11 cellular contexts compared by ENCODE assay signal in the genomic region with DNA sequence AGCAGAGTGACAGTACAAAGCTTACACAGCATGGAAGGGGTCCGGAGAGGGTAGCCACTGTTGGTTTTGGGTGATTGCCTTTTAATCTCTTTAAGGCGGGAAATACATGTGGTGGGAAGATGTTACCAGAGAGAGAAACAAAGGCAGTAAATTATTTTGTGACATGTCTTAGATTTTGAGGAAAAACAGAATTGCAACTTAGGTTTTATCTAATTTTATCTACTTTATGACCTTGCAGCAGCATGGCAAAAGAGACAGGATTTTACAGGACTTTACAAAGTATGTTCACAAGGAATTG. TPM values are rescaled to one million over a fixed set of nuclear protein-coding genes. Genes with fewer than 3 reads are reported as not detected.
DNase-seq lines count a peak whose midpoint lies in the region; ATAC-seq and TF ChIP-seq lines count a peak whose summit lies in the region.
"Had no signal": no experiment of that assay in that cellular context is flagged by ENCODE, and none has a peak within 500 bp of the region (broad histone marks: within the 10 kb centered on the region; RNA-seq: fewer than 3 reads in every experiment).

No MANE protein-coding gene starts in this region.

- DNase-seq in activated CD4-positive, alpha-beta T cell treated with anti-CD3 and anti-CD28 coated beads, Interleukin-2, amount 10 ng/mL, durations not matched to agents 24 days and 14 days = no peak
- no peak for DNase-seq in activated CD4-positive, alpha-beta T cell treated with anti-CD3 and anti-CD28 coated beads, Interleukin-2, amount 50 U/mL, for 1 hour
- DNase-seq in ascending aorta (ENCODE audit: low spot score in 2 of 2) = no peak
- DNase-seq in medulla oblongata (ENCODE audit: extremely low spot score) = no peak
- DNase-seq in foreskin melanocyte = no peak
- DNase-seq: BE2C, hypothalamus had no signal

- H3K4me3 ChIP-seq in ascending aorta = peak overlapping the region; percentile 61 to 62
- H3K4me3 ChIP-seq in liver (ENCODE audit: low read depth in 1 of 3, low read length in 3 of 3) = peak overlapping the region; percentile 54 to 92 (median 85)
- H3K4me3 ChIP-seq in subcutaneous abdominal adipose tissue (ENCODE audit: low read depth in 1 of 5, low read length in 5 of 5) = peak overlapping the region; percentile 82 to 90 (median 88)

- no peak for ATAC-seq in HG03460 (IDR thresholded peaks at IDR 0.05; ENCODE audit: unreplicated experiment)

- TF ChIP-seq CTCF in ascending aorta (IDR thresholded peaks at IDR 0.05) (no peak), liver (IDR thresholded peaks at IDR 0.05; ENCODE audit: low read depth, low read length, missing input control) (no peak)

- H3K4me1 ChIP-seq in ascending aorta (peaks cover 7 to 36% of the 10 kb centered on the region in 2 donors), liver (ENCODE audit: control insufficient read depth in 4 of 4, insufficient read depth in 4 of 4, low read length in 3 of 4) (peaks cover 5 to 34% (median 19%) of the 10 kb centered on the region in 4 donors), subcutaneous abdominal adipose tissue (ENCODE audit: control insufficient read depth in 5 of 5, insufficient read depth in 5 of 5, low read length in 5 of 5) (peaks cover 0 to 56% (median 47%) of the 10 kb centered on the region in 5 donors)
- H3K4me1 ChIP-seq: BE2C had no signal

- peaks cover 30% of the 10 kb centered on the region for H3K36me3 Mint-ChIP-seq in activated CD4-positive, alpha-beta T cell treated with anti-CD3 and anti-CD28 coated beads, Interleukin-2, amount 10 ng/mL, durations not matched to agents 24 days and 14 days (ENCODE audit: low read depth)

- H3K4me1 Mint-ChIP-seq in activated CD4-positive, alpha-beta T cell treated with anti-CD3 and anti-CD28 coated beads, Interleukin-2, amount 10 ng/mL, durations not matched to agents 24 days and 14 days = peaks cover 44% of the 10 kb centered on the region

- peak overlapping the region; percentile 97 for H3K4me3 Mint-ChIP-seq in activated CD4-positive, alpha-beta T cell treated with anti-CD3 and anti-CD28 coated beads, Interleukin-2, amount 10 ng/mL, durations not matched to agents 24 days and 14 days

- H3K27me3 Mint-ChIP-seq in activated CD4-positive, alpha-beta T cell treated with anti-CD3 and anti-CD28 coated beads, Interleukin-2, amount 10 ng/mL, durations not matched to agents 24 days and 14 days = no peaks in the 10 kb centered on the region

- H3K27ac ChIP-seq in ascending aorta (peak overlapping the region; percentile 70 to 86), liver (ENCODE audit: low read depth in 1 of 2, low read length in 2 of 2) (peak overlapping the region; percentile 82 to 92), subcutaneous abdominal adipose tissue (ENCODE audit: low read depth, low read length) (peak overlapping the region; percentile 74)

- 32% methylated on average over 2 of the region's 2 CpGs for WGBS in liver

- no peaks in the 10 kb centered on the region for H3K9me3 Mint-ChIP-seq in activated CD4-positive, alpha-beta T cell treated with anti-CD3 and anti-CD28 coated beads, Interleukin-2, amount 10 ng/mL, durations not matched to agents 24 days and 14 days

- TF ChIP-seq RAD21 in liver (IDR thresholded peaks at IDR 0.05) = no peak

- H3K27me3 ChIP-seq in ascending aorta (no peaks in the 10 kb centered on the region), liver (ENCODE audit: control insufficient read depth in 4 of 4, insufficient read depth in 4 of 4, low read length in 3 of 4) (no peaks in the 10 kb centered on the region), subcutaneous abdominal adipose tissue (ENCODE audit: control insufficient read depth in 5 of 5, insufficient read depth in 4 of 5, low read length in 5 of 5) (peaks cover 0 to 6% (median 0%) of the 10 kb centered on the region in 5 donors)
- H3K27me3 ChIP-seq: BE2C had no signal

- intact Hi-C loops in activated CD4-positive, alpha-beta T cell treated with anti-CD3 and anti-CD28 coated beads, Interleukin-2, amount 10 ng/mL, durations not matched to agents 24 days and 14 days (cut with micrococcal nuclease) = loop anchor here (2.0 to 5.0 kb wide), 3 partner anchors 73 to 208 kb away; a partner anchor contains a TSS
- intact Hi-C loops in ascending aorta (cut with DNase I) = loop anchor here (5.0 kb wide), 4 partner anchors 72 to 198 kb away; a partner anchor contains a TSS

- H3K9ac ChIP-seq in liver (ENCODE audit: low read depth in 1 of 2, low read length in 2 of 2) = peak overlapping the region; percentile 76 to 95
- peak overlapping the region in 4 of 5 donors; percentile 1 to 85 (median 74) for H3K9ac ChIP-seq in subcutaneous abdominal adipose tissue (ENCODE audit: low read length in 5 of 5)

- H3K9me3 ChIP-seq in ascending aorta = no peaks in the 10 kb centered on the region
- H3K9me3 ChIP-seq in liver (ENCODE audit: control insufficient read depth in 4 of 4, low read length in 3 of 4) = no peaks in the 10 kb centered on the region
- no peaks in the 10 kb centered on the region for H3K9me3 ChIP-seq in subcutaneous abdominal adipose tissue (ENCODE audit: control insufficient read depth in 5 of 5, low read length in 5 of 5)
- H3K9me3 ChIP-seq: BE2C had no signal

- H3K27ac Mint-ChIP-seq in activated CD4-positive, alpha-beta T cell treated with anti-CD3 and anti-CD28 coated beads, Interleukin-2, amount 10 ng/mL, durations not matched to agents 24 days and 14 days = peak overlapping the region; percentile 99

- H3K36me3 ChIP-seq in ascending aorta (no peaks in the 10 kb centered on the region), liver (ENCODE audit: control insufficient read depth in 4 of 4, insufficient read depth in 3 of 4, low read depth in 1 of 4, low read length in 3 of 4) (no peaks in the 10 kb centered on the region), subcutaneous abdominal adipose tissue (ENCODE audit: control insufficient read depth in 5 of 5, insufficient read depth in 5 of 5, low read length in 5 of 5) (no peaks in the 10 kb centered on the region)
- H3K36me3 ChIP-seq: BE2C had no signal

TF ChIP-seq in liver, 16 proteins besides CTCF, POLR2A, EP300 and RAD21:
- TF ChIP-seq JUND (IDR thresholded peaks at IDR 0.05) (no peak), TAF1 (conservative IDR thresholded peaks at IDR 0.05) (peak; percentile 31)

RNA-seq across cellular contexts. Expression of a gene that starts 1.9 kb away (rescaled TPM):
- total RNA-seq in activated CD4-positive, alpha-beta T cell treated with anti-CD3 and anti-CD28 coated beads, Interleukin-2, amount 10 ng/mL, durations not matched to agents 24 days and 14 days = 659 and 674 TPM in 2 replicates
- 1,131 TPM for total RNA-seq in ascending aorta
- 10 to 100 TPM in 1 of 2 donors, 1 to 10 TPM in 1; 8.5 to 49.0 TPM for total RNA-seq in liver
- polyA plus RNA-seq in liver = 1,000 to 10,000 TPM in 1 of 2 donors, 100 to 1,000 TPM in 1; 759 to 1,441 TPM

RNA-seq across cellular contexts. Expression of a gene that starts 4.3 kb away (rescaled TPM):
- total RNA-seq in activated CD4-positive, alpha-beta T cell treated with anti-CD3 and anti-CD28 coated beads, Interleukin-2, amount 10 ng/mL, durations not matched to agents 24 days and 14 days = 241 and 256 TPM in 2 replicates
- 650 TPM for total RNA-seq in ascending aorta
- 10 to 100 TPM; 12.6 to 37.4 TPM for total RNA-seq in liver
- polyA plus RNA-seq in liver = 100 to 1,000 TPM in 1 of 2 donors, 10 to 100 TPM in 1; 96.0 to 113 TPM

RNA-seq across cellular contexts. Expression of a gene that starts 10.2 kb away (rescaled TPM):
- not detected in 2 replicates for total RNA-seq in activated CD4-positive, alpha-beta T cell treated with anti-CD3 and anti-CD28 coated beads, Interleukin-2, amount 10 ng/mL, durations not matched to agents 24 days and 14 days
- total RNA-seq in ascending aorta = not detected
- not detected for total RNA-seq in liver
- polyA plus RNA-seq in liver = not detected
- total RNA-seq: M059J had no signal

RNA-seq across cellular contexts. Expression of a gene that starts 11.2 kb away (rescaled TPM):
- total RNA-seq in activated CD4-positive, alpha-beta T cell treated with anti-CD3 and anti-CD28 coated beads, Interleukin-2, amount 10 ng/mL, durations not matched to agents 24 days and 14 days = 5.0 and 6.0 TPM in 2 replicates
- total RNA-seq in ascending aorta = 1,421 TPM
- 100 to 1,000 TPM in 1 of 2 donors, 10 to 100 TPM in 1; 48.6 to 105 TPM for total RNA-seq in liver
- polyA plus RNA-seq in liver = 1,000 to 10,000 TPM; 2,070 to 2,255 TPM

RNA-seq across cellular contexts. Expression of a gene that starts 20.6 kb away (rescaled TPM):
- total RNA-seq in activated CD4-positive, alpha-beta T cell treated with anti-CD3 and anti-CD28 coated beads, Interleukin-2, amount 10 ng/mL, durations not matched to agents 24 days and 14 days = 136 and 142 TPM in 2 replicates
- total RNA-seq in ascending aorta = 155 TPM
- total RNA-seq in liver = 10 to 100 TPM in 1 of 2 donors, 1 to 10 TPM in 1; 1.3 to 11.4 TPM
- 1 to 10 TPM; 5.4 to 9.6 TPM for polyA plus RNA-seq in liver

Comparison
In these comparisons a context has a peak if more than half of its experiments do, and no peak if none do; other contexts are left out.
1. RNA of a gene that starts 1.9 kb away (total RNA-seq): 1,131 TPM in ascending aorta (single experiment) and 659 to 674 TPM in activated CD4-positive, alpha-beta T cell treated with anti-CD3 and anti-CD28 coated beads, Interleukin-2, amount 10 ng/mL, durations not matched to agents 24 days and 14 days; 8.5 to 49.0 TPM in liver; every median in the first group is over 10 times any median in the second.
2. Peak in every context shown above with its lines, with median percentiles within 50 percentile points of each other: H3K27ac ChIP-seq and H3K4me3 ChIP-seq.